In genomic region chr2:20446280-20446916, GRCh38 we compare ENCODE assay signal across 7 cellular contexts. TPM values are rescaled to one million over a fixed set of nuclear protein-coding genes. Genes with fewer than 3 reads are reported as not detected.
A peak's percentile ranks its signal among the peaks of the same experiment; 100 is the strongest.
DNase-seq lines count a peak whose midpoint lies in the region; ATAC-seq, FAIRE-seq and TF ChIP-seq lines count a peak whose summit lies in the region.

No MANE protein-coding gene starts in this region.

- no peaks in the 10 kb centered on the region for H3K9me3 ChIP-seq in adipocyte (ENCODE audit: control insufficient read depth, low read length)
- H3K9me3 ChIP-seq in kidney (ENCODE audit: control insufficient read depth in 1 of 2, low read length in 2 of 2): no peaks in the 10 kb centered on the region

- no peak for FAIRE-seq in kidney (lab: Jason Lieb, UNC)

- H3K4me3 ChIP-seq in adipocyte (ENCODE audit: low read length) (peak overlapping the region; percentile 90), kidney (ENCODE audit: low read length in 2 of 2) (peak overlapping the region; percentile 31 to 96)

- H3K4me3 Mint-ChIP-seq in IgD-negative memory B cell: peak overlapping the region; percentile 83 to 98 (median 94)

- H3K4me1 Mint-ChIP-seq in IgD-negative memory B cell: peaks cover 6 to 13% (median 8%) of the 10 kb centered on the region in 3 donors

- no peaks in the 10 kb centered on the region for H3K36me3 Mint-ChIP-seq in IgD-negative memory B cell

- no peaks in the 10 kb centered on the region for H3K27me3 ChIP-seq in adipocyte (replicated peaks; ENCODE audit: control insufficient read depth, insufficient read depth, low read length)

- H3K4me1 ChIP-seq in adipocyte (ENCODE audit: control insufficient read depth, insufficient read depth, low read length) (peaks cover 43% of the 10 kb centered on the region), kidney (ENCODE audit: control insufficient read depth in 1 of 2, insufficient read depth in 1 of 2, low read depth in 1 of 2, low read length in 2 of 2) (peaks cover 16% of the 10 kb centered on the region in 2 donors)

- H3K27ac Mint-ChIP-seq in IgD-negative memory B cell: peak overlapping the region; percentile 87 to 97 (median 89)

- DNase-seq in adipocyte (ENCODE audit: low read depth) (no peak), kidney (peak; percentile 75), substantia nigra (lab: John Stamatoyannopoulos, UW) (peak in 7 of 49 donors; percentile 16 to 93 (median 52)), NCI-H345 treated with DMSO at 0.1 percent for 48 hours (lab: John Stamatoyannopoulos, UW; ENCODE audit: unreplicated experiment) (no peak)
- DNase-seq in stimulated activated CD4-positive, alpha-beta T cell treated with anti-CD3 and anti-CD28 coated beads, Interleukin-2, amount 100 ng/mL, for 24 hours: no peak

- TF ChIP-seq CTCF in kidney (IDR thresholded peaks at IDR 0.05; ENCODE audit: borderline replicate concordance, extremely low read depth, insufficient read depth): no peak

- no peak for ATAC-seq in GM18870 (IDR thresholded peaks at IDR 0.05; ENCODE audit: unreplicated experiment)

- intact Hi-C loops in kidney (cut with DNase I): no loop called here

- peaks cover 8% of the 10 kb centered on the region for H3K27me3 Mint-ChIP-seq in IgD-negative memory B cell

- H3K9me3 Mint-ChIP-seq in IgD-negative memory B cell: no peaks in the 10 kb centered on the region

- H3K27ac ChIP-seq in kidney (ENCODE audit: low read depth in 2 of 2, low read length in 2 of 2) (peak overlapping the region; percentile 77 to 99), substantia nigra (ENCODE audit: low read depth, low read length, poor library complexity, severe bottlenecking) (peak overlapping the region; percentile 91)

- H3K9ac ChIP-seq in adipocyte (ENCODE audit: low read length) (peak overlapping the region; percentile 96), kidney (ENCODE audit: low read length in 2 of 2) (peak overlapping the region; percentile 41 to 99)

- H3K36me3 ChIP-seq in adipocyte (ENCODE audit: control insufficient read depth, insufficient read depth, low read length, severe bottlenecking) (peaks cover 10% of the 10 kb centered on the region), kidney (ENCODE audit: control insufficient read depth in 1 of 2, insufficient read depth in 2 of 2, low read length in 2 of 2) (peaks cover 6 to 23% of the 10 kb centered on the region in 2 donors)

RNA-seq across cellular contexts. Expression of gene RHOB, which starts 0.5 kb away (rescaled TPM):
- polyA plus RNA-seq in IgD-negative memory B cell (14.0 TPM), kidney (ENCODE audit: insufficient read depth, low read depth, low replicate concordance) (241 TPM)
- total RNA-seq in kidney: 487 TPM

Comparison
In these comparisons a context has a peak if more than half of its experiments do, and no peak if none do; other contexts are left out.
1. RNA of gene RHOB, which starts 0.5 kb away (polyA plus RNA-seq): 241 TPM in kidney (single experiment); 14.0 TPM in IgD-negative memory B cell (single experiment); every median in the first group is over 10 times any median in the second.